ENCODE assay signal across 13 cellular contexts in genomic region chr12:79615596-79616560, GRCh38.
DNase-seq lines count a peak whose midpoint lies in the region; ATAC-seq, FAIRE-seq and TF ChIP-seq lines count a peak whose summit lies in the region.
"Had no signal": no experiment of that assay in that cellular context is flagged by ENCODE, and none has a peak within 500 bp of the region (broad histone marks: within the 10 kb centered on the region; RNA-seq: fewer than 3 reads in every experiment).

No MANE protein-coding gene starts in this region.

- ATAC-seq in HG02642 (IDR thresholded peaks at IDR 0.05; ENCODE audit: poor library complexity, unreplicated experiment) (peak; percentile 69), HG03469 (IDR thresholded peaks at IDR 0.05; ENCODE audit: unreplicated experiment) (peak; percentile 44), lower lobe of right lung (peak; percentile 49 to 64)
- ATAC-seq: HepG2 had no signal

- no peak for DNase-seq in GM19239 (ENCODE audit: insufficient read length, low spot score)
- DNase-seq in lower lobe of right lung: no peak
- DNase-seq in middle frontal gyrus (ENCODE audit: extremely low spot score, low spot score): no peak
- no peak for DNase-seq in KG1 (lab: John Stamatoyannopoulos, UW)
- DNase-seq in activated naive CD4-positive, alpha-beta T cell (lab: John Stamatoyannopoulos, UW): no peak
- no peak for DNase-seq in NCI-H524 (lab: John Stamatoyannopoulos, UW)
- DNase-seq: activated CD4-positive, alpha-beta T cell treated with anti-CD3 and anti-CD28 coated beads, Interleukin-2, amount 50 U/mL, for 1 hour; COR-L47; NCI-H2171 had no signal

- no peaks in the 10 kb centered on the region for H3K27me3 ChIP-seq in lower lobe of right lung (ENCODE audit: low read depth)

- H3K36me3 ChIP-seq in lower lobe of right lung: peaks cover 10% of the 10 kb centered on the region

- no peaks in the 10 kb centered on the region for H3K4me1 ChIP-seq in lower lobe of right lung

- no peak overlapping the region for H3K4me3 ChIP-seq in lower lobe of right lung
- H3K4me3 ChIP-seq: SK-N-MC had no signal

- no peak overlapping the region for H3K27ac ChIP-seq in lower lobe of right lung
- H3K27ac ChIP-seq: SK-N-MC had no signal

- intact Hi-C loops in lower lobe of right lung (cut with DNase I): no loop called here

- peak; percentile 11 for FAIRE-seq in GM19239 (lab: Jason Lieb, UNC)
- FAIRE-seq: HepG2 had no signal

- no peaks in the 10 kb centered on the region for H3K9me3 ChIP-seq in lower lobe of right lung

- no peak for TF ChIP-seq CTCF in lower lobe of right lung (IDR thresholded peaks at IDR 0.05)
